In genomic region chr4:183098723-183099536, GRCh38 we compare ENCODE assay signal across 8 cellular contexts. TPM values are rescaled to one million over a fixed set of nuclear protein-coding genes. Genes with fewer than 3 reads are reported as not detected.
A peak's percentile ranks its signal among the peaks of the same experiment; 100 is the strongest.
DNase-seq lines count a peak whose midpoint lies in the region; ATAC-seq and TF ChIP-seq lines count a peak whose summit lies in the region.

WWC2 (plus strand) TSS chr4:183099257; CDS start chr4:183099492, 235 bp downstream.

- peak; percentile 85 for DNase-seq in GM04504 (ENCODE audit: low read depth)
- peak; percentile 42 for DNase-seq in NCI-H2196 treated with DMSO at 0.1 percent for 48 hours (lab: John Stamatoyannopoulos, UW; ENCODE audit: unreplicated experiment)
- peak; percentile 58 to 63 for DNase-seq in activated CD4-positive, alpha-beta T cell treated with anti-CD3 and anti-CD28 coated beads for 4 hours
- DNase-seq in chondrocyte (ENCODE audit: low spot score), result peak; percentile 94
- peak; percentile 96 for DNase-seq in iris pigment epithelial cell (ENCODE audit: low read depth)

- TF ChIP-seq CTCF in chondrocyte (IDR thresholded peaks at IDR 0.05), result no peak

- H3K9me3 Mint-ChIP-seq in chondrocyte (ENCODE audit: low read depth), result no peaks in the 10 kb centered on the region

- peak within 1 kb of the TSS; percentile 77 for H3K4me3 Mint-ChIP-seq in chondrocyte (ENCODE audit: unreplicated experiment)

- H3K27me3 Mint-ChIP-seq in chondrocyte (ENCODE audit: low read depth), result no peaks in the 10 kb centered on the region

- peaks cover 42% of the 10 kb centered on the region for H3K4me1 Mint-ChIP-seq in chondrocyte (ENCODE audit: low read depth)

- ATAC-seq in HG02678 (IDR thresholded peaks at IDR 0.05; ENCODE audit: unreplicated experiment) (peak; percentile 79), GM18867 (IDR thresholded peaks at IDR 0.05; ENCODE audit: unreplicated experiment) (no peak)

- peak within 1 kb of the TSS; percentile 78 to 97 (median 90) for H3K27ac ChIP-seq in skin epidermis

- H3K27ac Mint-ChIP-seq in chondrocyte (ENCODE audit: unreplicated experiment), result peak within 1 kb of the TSS; percentile 84

- H3K36me3 Mint-ChIP-seq in chondrocyte (ENCODE audit: low read depth), result no peaks in the 10 kb centered on the region

- H3K4me3 ChIP-seq in skin epidermis, result peak within 1 kb of the TSS; percentile 53 to 92 (median 79)

RNA-seq across cellular contexts. Expression of gene WWC2, which starts in this region (rescaled TPM):
- total RNA-seq in chondrocyte, result 41.5 to 54.5 TPM (median 48.0 TPM) in 3 replicates

Comparison
In these comparisons a context has a peak if more than half of its experiments do, and no peak if none do; other contexts are left out.
1. DNase-seq: peak in every context shown above with its lines; median percentile 96 in iris pigment epithelial cell; 94 in chondrocyte; 85 in GM04504; 60 in activated CD4-positive, alpha-beta T cell treated with anti-CD3 and anti-CD28 coated beads for 4 hours; 42 in NCI-H2196 treated with DMSO at 0.1 percent for 48 hours.